ENCODE assay signal across 8 cellular contexts in genomic region chr20:31717478-31717946, GRCh38. TPM values are rescaled to one million over a fixed set of nuclear protein-coding genes. Genes with fewer than 3 reads are reported as not detected.
DNase-seq lines count a peak whose midpoint lies in the region; ATAC-seq and TF ChIP-seq lines count a peak whose summit lies in the region.

No MANE protein-coding gene starts in this region.

- peaks cover 5 to 34% (median 20%) of the 10 kb centered on the region in 3 donors for H3K36me3 Mint-ChIP-seq in CD8-positive, alpha-beta memory T cell

- no TSS peak for BruUV-seq in A673 (replicated peaks; lab: Mats Ljungman, UMichigan)

- POLR2A ChIA-PET in CD8-positive, alpha-beta memory T cell (lab: Charles Lee), result interaction anchor here (0.6 kb wide), 1 partner anchor 40 kb away, joined by 7 read pairs; no protein-coding TSS in a partner anchor
- POLR2A ChIA-PET in RWPE1 (lab: Yijun Ruan, JAX; ENCODE audit: low non-redundant PET) (no interaction called here), A673 (lab: Charles Lee; ENCODE audit: low non-redundant PET) (no interaction called here)

- no peaks in the 10 kb centered on the region for H3K27me3 ChIP-seq in CD8-positive, alpha-beta memory T cell (ENCODE audit: insufficient read depth, low read length, poor library complexity, severe bottlenecking)
- H3K27me3 ChIP-seq in thymus (ENCODE audit: control insufficient read depth, insufficient read depth) (no peaks in the 10 kb centered on the region), A673 (replicated peaks; ENCODE audit: insufficient read depth, low read depth, low read length, poor library complexity) (no peaks in the 10 kb centered on the region)

- CTCF ChIA-PET in CD8-positive, alpha-beta memory T cell (lab: Charles Lee), result interaction anchor here (1.4 to 5.6 kb wide), 5 partner anchors 10 to 56 kb away, joined by 4 to 39 read pairs (median 6); no protein-coding TSS in a partner anchor
- CTCF ChIA-PET in RWPE1 (lab: Yijun Ruan, JAX), result no interaction called here
- CTCF ChIA-PET in A673 (lab: Charles Lee), result no interaction called here

- peaks cover 89% of the 10 kb centered on the region for H3K4me1 ChIP-seq in CD8-positive, alpha-beta memory T cell (ENCODE audit: insufficient read depth, low read length)
- peaks cover 46% of the 10 kb centered on the region for H3K4me1 ChIP-seq in thymus (ENCODE audit: control insufficient read depth, insufficient read depth, low read length)
- peaks cover 75% of the 10 kb centered on the region for H3K4me1 ChIP-seq in A673 (ENCODE audit: insufficient read depth, low read length, poor library complexity, severe bottlenecking)

- peaks cover 22% of the 10 kb centered on the region for H3K36me3 ChIP-seq in CD8-positive, alpha-beta memory T cell (ENCODE audit: insufficient read depth, low read length)
- H3K36me3 ChIP-seq in thymus (ENCODE audit: control insufficient read depth, insufficient read depth), result peaks cover 37% of the 10 kb centered on the region
- peaks cover 3% of the 10 kb centered on the region for H3K36me3 ChIP-seq in A673 (ENCODE audit: insufficient read depth, low read length, poor library complexity, severe bottlenecking)

- WGBS in thymus, result 63% methylated on average over 3 of the region's 3 CpGs

- peak overlapping the region; percentile 41 for H3K4me3 ChIP-seq in CD8-positive, alpha-beta memory T cell (ENCODE audit: low read length)
- H3K4me3 ChIP-seq in fibroblast of villous mesenchyme (ENCODE audit: low read depth, low read length) (peak overlapping the region; percentile 24), thymus (ENCODE audit: low read length) (peak overlapping the region; percentile 75), A673 (ENCODE audit: low read depth, low read length, poor library complexity, severe bottlenecking) (no peak overlapping the region)

- H3K4me3 Mint-ChIP-seq in CD8-positive, alpha-beta memory T cell, result peak overlapping the region; percentile 73 to 98 (median 81)

- peak in 1 of 5 donors; percentile 43 for DNase-seq in CD8-positive, alpha-beta memory T cell
- DNase-seq in RWPE1 (ENCODE audit: low spot score) (no peak), fibroblast of villous mesenchyme (ENCODE audit: low read depth) (no peak), ACHN (no peak), A673 (ENCODE audit: low spot score) (no peak), amygdala (lab: John Stamatoyannopoulos, UW) (no peak)

- intact Hi-C loops in A673 (cut with micrococcal nuclease; ENCODE audit: unreplicated experiment), result no loop called here

- peaks cover 0 to 1% of the 10 kb centered on the region in 2 donors for H3K27me3 Mint-ChIP-seq in CD8-positive, alpha-beta memory T cell

- peaks cover 85 to 97% (median 96%) of the 10 kb centered on the region in 3 donors for H3K4me1 Mint-ChIP-seq in CD8-positive, alpha-beta memory T cell

- no peaks in the 10 kb centered on the region for H3K9me3 Mint-ChIP-seq in CD8-positive, alpha-beta memory T cell

- peak overlapping the region; percentile 49 to 94 (median 87) for H3K27ac Mint-ChIP-seq in CD8-positive, alpha-beta memory T cell

- peak; percentile 44 for ATAC-seq in GM21390 (IDR thresholded peaks at IDR 0.05; ENCODE audit: unreplicated experiment)

- in situ Hi-C loops in ACHN (cut with HindIII; ENCODE audit: low pct_ligation_motif_present, low pct_unique_long_range_greater_than_20kb, low sequenced_read_pairs), result no loop called here

- peak overlapping the region; percentile 62 for H3K27ac ChIP-seq in CD8-positive, alpha-beta memory T cell (ENCODE audit: low read depth, low read length)
- peak overlapping the region; percentile 60; the same call in 1 of the 2 replicates for H3K27ac ChIP-seq in RWPE1
- H3K27ac ChIP-seq in thymus (ENCODE audit: low read depth), result peak overlapping the region; percentile 72
- no peak overlapping the region for H3K27ac ChIP-seq in A673 (ENCODE audit: low read depth, low read length, poor library complexity, severe bottlenecking)

- TF ChIP-seq CTCF in RWPE1 (conservative IDR thresholded peaks at IDR 0.05; ENCODE audit: low read depth), result no peak
- TF ChIP-seq CTCF in fibroblast of villous mesenchyme (IDR thresholded peaks at IDR 0.05; ENCODE audit: insufficient read depth, low read depth, low read length), result no peak
- no peak for TF ChIP-seq CTCF in A673 (conservative IDR thresholded peaks at IDR 0.05; ENCODE audit: low read depth, low read length)

- no peaks in the 10 kb centered on the region for H3K9me3 ChIP-seq in CD8-positive, alpha-beta memory T cell (ENCODE audit: low read length)
- H3K9me3 ChIP-seq in thymus (ENCODE audit: control insufficient read depth), result no peaks in the 10 kb centered on the region
- no peaks in the 10 kb centered on the region for H3K9me3 ChIP-seq in A673 (ENCODE audit: low read depth, low read length, poor library complexity, severe bottlenecking)

RNA-seq across cellular contexts. Expression of gene BCL2L1, which starts 5.2 kb away (rescaled TPM):
- 100 to 1,000 TPM; 328 TPM for total RNA-seq in CD8-positive, alpha-beta memory T cell
- polyA plus RNA-seq in CD8-positive, alpha-beta memory T cell, result 32.1 TPM
- total RNA-seq in fibroblast of villous mesenchyme, result 82.8 and 113 TPM in 2 replicates
- polyA plus RNA-seq in thymus, result 58.3 TPM
- total RNA-seq in A673 (2021), result 44.5 and 47.8 TPM in 2 replicates

RNA-seq across cellular contexts. Expression of gene TPX2, which starts 21.6 kb away (rescaled TPM):
- 10 to 100 TPM; 60.3 to 62.7 TPM for total RNA-seq in CD8-positive, alpha-beta memory T cell
- 1.1 TPM for polyA plus RNA-seq in CD8-positive, alpha-beta memory T cell
- total RNA-seq in fibroblast of villous mesenchyme (35.4 and 62.2 TPM in 2 replicates), A673 (2021) (187 and 189 TPM in 2 replicates)
- polyA plus RNA-seq in thymus, result 8.2 TPM
